In the genomic region with DNA sequence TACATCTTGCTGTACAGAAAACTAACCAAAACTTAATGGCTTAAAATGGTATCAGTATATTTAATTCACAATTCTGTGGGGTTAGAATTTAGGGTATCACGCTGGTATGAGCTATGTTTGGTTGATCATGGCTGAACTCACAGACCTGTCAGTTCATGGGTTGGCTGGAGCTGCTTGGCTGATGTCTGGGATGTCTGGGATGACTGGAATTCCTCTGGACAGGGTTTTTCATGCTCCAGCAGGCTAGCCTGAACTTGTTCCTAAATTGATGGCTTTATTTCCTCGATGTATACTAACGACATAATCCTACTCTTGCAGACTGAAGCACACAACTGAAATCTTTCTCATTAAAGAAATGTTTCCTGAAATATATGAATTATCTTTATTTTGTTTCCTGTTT, we compare ENCODE assay signal across 20 cellular contexts.
A peak's percentile ranks its signal among the peaks of the same experiment; 100 is the strongest.
DNase-seq lines count a peak whose midpoint lies in the region; ATAC-seq and TF ChIP-seq lines count a peak whose summit lies in the region.
"Had no signal": no experiment of that assay in that cellular context is flagged by ENCODE, and none has a peak within 500 bp of the region (broad histone marks: within the 10 kb centered on the region; RNA-seq: fewer than 3 reads in every experiment).

No MANE protein-coding gene starts in this region.

- TF ChIP-seq CTCF in RWPE1 (conservative IDR thresholded peaks at IDR 0.05; ENCODE audit: low read depth) (no peak), glutamatergic neuron (IDR thresholded peaks at IDR 0.05; ENCODE audit: partially characterized antibody, unreplicated experiment) (no peak)

- ATAC-seq in esophagus mucosa (peak; percentile 55), HG03342 (IDR thresholded peaks at IDR 0.05; ENCODE audit: unreplicated experiment) (no peak)
- ATAC-seq in activated CD8-positive, alpha-beta memory T cell treated with anti-CD3 and anti-CD28 coated beads, Interleukin-2, amount 10 ng/mL, durations not matched to agents 7 days and 5 days = no peak
- ATAC-seq: T-helper 17 cell had no signal

- H3K36me3 Mint-ChIP-seq in glutamatergic neuron (ENCODE audit: unreplicated experiment) = no peaks in the 10 kb centered on the region
- H3K36me3 Mint-ChIP-seq in activated CD8-positive, alpha-beta memory T cell treated with anti-CD3 and anti-CD28 coated beads, Interleukin-2, amount 10 ng/mL, durations not matched to agents 7 days and 5 days = no peaks in the 10 kb centered on the region
- H3K36me3 Mint-ChIP-seq: activated naive CD8-positive, alpha-beta T cell treated with anti-CD3 and anti-CD28 coated beads, Interleukin-2, amount 10 ng/mL, durations not matched to agents 7 days and 5 days had no signal

- no peak overlapping the region for H3K4me3 Mint-ChIP-seq in glutamatergic neuron (ENCODE audit: unreplicated experiment)
- no peak overlapping the region for H3K4me3 Mint-ChIP-seq in activated CD8-positive, alpha-beta memory T cell treated with anti-CD3 and anti-CD28 coated beads, Interleukin-2, amount 10 ng/mL, durations not matched to agents 7 days and 5 days
- H3K4me3 Mint-ChIP-seq: activated naive CD8-positive, alpha-beta T cell treated with anti-CD3 and anti-CD28 coated beads, Interleukin-2, amount 10 ng/mL, durations not matched to agents 7 days and 5 days; B cell; HFFc6; T-helper 17 cell had no signal

- no peak overlapping the region for H3K27ac Mint-ChIP-seq in glutamatergic neuron (ENCODE audit: unreplicated experiment)
- no peak overlapping the region for H3K27ac Mint-ChIP-seq in activated CD8-positive, alpha-beta memory T cell treated with anti-CD3 and anti-CD28 coated beads, Interleukin-2, amount 10 ng/mL, durations not matched to agents 7 days and 5 days
- H3K27ac Mint-ChIP-seq: activated naive CD8-positive, alpha-beta T cell treated with anti-CD3 and anti-CD28 coated beads, Interleukin-2, amount 10 ng/mL, durations not matched to agents 7 days and 5 days; B cell; HFFc6; T-helper 17 cell had no signal

- DNase-seq in ELF-1 (ENCODE audit: low read depth, low spot score) (peak; percentile 34), RWPE1 (ENCODE audit: low spot score) (peak; percentile 73), myocyte (ENCODE audit: low read depth) (peak; percentile 52), glutamatergic neuron (no peak)
- DNase-seq in activated CD8-positive, alpha-beta memory T cell treated with anti-CD3 and anti-CD28 coated beads, Interleukin-2, amount 50 U/mL, for 48 hours = no peak
- DNase-seq in activated CD8-positive, alpha-beta memory T cell treated with anti-CD3 and anti-CD28 coated beads, Interleukin-2, amount 10 ng/mL, durations not matched to agents 7 days and 5 days = no peak
- DNase-seq: activated CD4-positive, alpha-beta T cell treated with anti-CD3 and anti-CD28 coated beads for 1 hour; activated naive CD8-positive, alpha-beta T cell treated with anti-CD3 and anti-CD28 coated beads, Interleukin-2, amount 10 ng/mL, durations not matched to agents 7 days and 5 days; activated T-cell treated with anti-CD3 and anti-CD28 coated beads for 4 hours; HFFc6; MM.1S; NCI-H2081; NCI-H748 treated with DMSO at 0.1 percent for 48 hours; RPMI8226; stimulated activated CD4-positive, alpha-beta T cell treated with anti-CD3 and anti-CD28 coated beads, Interleukin-15, amount 100 ng/mL, for 24 hours; T-helper 17 cell had no signal

- CTCF ChIA-PET in RWPE1 (lab: Yijun Ruan, JAX) = interaction anchor here (0.6 kb wide), 1 partner anchor 143 kb away, joined by 3 read pairs; no protein-coding TSS in a partner anchor
- CTCF ChIA-PET in activated CD8-positive, alpha-beta memory T cell treated with anti-CD3 and anti-CD28 coated beads, Interleukin-2, amount 10 ng/mL, durations not matched to agents 7 days and 5 days (lab: Charles Lee) = no interaction called here

- no peaks in the 10 kb centered on the region for H3K9me3 Mint-ChIP-seq in glutamatergic neuron (ENCODE audit: unreplicated experiment)
- H3K9me3 Mint-ChIP-seq in activated CD8-positive, alpha-beta memory T cell treated with anti-CD3 and anti-CD28 coated beads, Interleukin-2, amount 10 ng/mL, durations not matched to agents 7 days and 5 days (ENCODE audit: low read depth) = no peaks in the 10 kb centered on the region
- H3K9me3 Mint-ChIP-seq: activated naive CD8-positive, alpha-beta T cell treated with anti-CD3 and anti-CD28 coated beads, Interleukin-2, amount 10 ng/mL, durations not matched to agents 7 days and 5 days; HFFc6 had no signal

- H3K27me3 Mint-ChIP-seq in glutamatergic neuron (ENCODE audit: unreplicated experiment) = peaks cover 4% of the 10 kb centered on the region
- H3K27me3 Mint-ChIP-seq in activated CD8-positive, alpha-beta memory T cell treated with anti-CD3 and anti-CD28 coated beads, Interleukin-2, amount 10 ng/mL, durations not matched to agents 7 days and 5 days = no peaks in the 10 kb centered on the region
- H3K27me3 Mint-ChIP-seq: activated naive CD8-positive, alpha-beta T cell treated with anti-CD3 and anti-CD28 coated beads, Interleukin-2, amount 10 ng/mL, durations not matched to agents 7 days and 5 days; B cell; T-helper 17 cell had no signal

- H3K27ac ChIP-seq in RWPE1 = peak overlapping the region; percentile 62; the same call in 1 of the 2 replicates
- H3K27ac ChIP-seq: parathyroid adenoma had no signal

- no peaks in the 10 kb centered on the region for H3K4me1 Mint-ChIP-seq in glutamatergic neuron (ENCODE audit: low read depth, unreplicated experiment)
- H3K4me1 Mint-ChIP-seq in activated CD8-positive, alpha-beta memory T cell treated with anti-CD3 and anti-CD28 coated beads, Interleukin-2, amount 10 ng/mL, durations not matched to agents 7 days and 5 days = no peaks in the 10 kb centered on the region
- H3K4me1 Mint-ChIP-seq: activated naive CD8-positive, alpha-beta T cell treated with anti-CD3 and anti-CD28 coated beads, Interleukin-2, amount 10 ng/mL, durations not matched to agents 7 days and 5 days; B cell; T-helper 17 cell had no signal

- POLR2A ChIA-PET in RWPE1 (lab: Yijun Ruan, JAX; ENCODE audit: low non-redundant PET) = no interaction called here

Comparison
In these comparisons a context has a peak if more than half of its experiments do, and no peak if none do; other contexts are left out.
1. DNase-seq: peak in ELF-1 (single experiment), RWPE1 (single experiment) and myocyte (single experiment); none in glutamatergic neuron (single experiment), activated CD8-positive, alpha-beta memory T cell treated with anti-CD3 and anti-CD28 coated beads, Interleukin-2, amount 50 U/mL, for 48 hours (single experiment) and activated CD8-positive, alpha-beta memory T cell treated with anti-CD3 and anti-CD28 coated beads, Interleukin-2, amount 10 ng/mL, durations not matched to agents 7 days and 5 days (single experiment).